In the genomic region with DNA sequence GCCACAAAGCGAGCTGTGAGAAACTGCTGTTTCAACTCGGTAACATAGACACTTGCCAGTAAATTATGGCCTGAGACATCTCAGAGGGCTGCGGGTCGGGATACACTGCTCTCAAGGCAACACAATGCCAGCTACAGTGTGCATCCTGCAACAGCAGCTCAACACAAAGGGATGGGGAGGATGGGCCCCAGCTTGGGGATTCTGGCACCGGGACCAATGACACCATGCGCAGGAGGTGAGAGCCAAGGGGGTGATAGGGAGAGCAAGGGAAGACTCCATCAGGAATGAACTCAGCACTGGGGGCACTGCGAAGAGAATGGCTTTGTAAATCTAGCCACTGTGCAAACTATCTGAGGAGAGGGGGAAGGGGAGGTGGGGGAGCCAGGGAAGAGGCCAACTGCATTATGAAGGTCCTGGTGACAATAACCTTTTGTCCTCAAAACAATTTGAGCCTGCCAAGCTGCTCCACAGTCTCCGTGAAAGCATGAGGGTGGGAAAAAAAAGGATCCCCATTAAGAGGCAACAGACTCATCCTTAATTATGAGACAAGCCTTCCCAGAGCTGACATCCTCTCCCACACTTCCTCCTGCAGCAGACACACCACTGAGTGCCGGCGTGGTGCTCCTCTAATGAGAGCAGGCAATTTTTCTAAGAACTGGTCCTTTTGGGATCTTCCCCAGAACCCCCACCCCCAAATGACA, we compare ENCODE assay signal across 19 cellular contexts.
DNase-seq lines count a peak whose midpoint lies in the region; ATAC-seq and TF ChIP-seq lines count a peak whose summit lies in the region.
"Had no signal": no experiment of that assay in that cellular context is flagged by ENCODE, and none has a peak within 500 bp of the region (broad histone marks: within the 10 kb centered on the region; RNA-seq: fewer than 3 reads in every experiment).

No MANE protein-coding gene starts in this region.

- no peak for ATAC-seq in stimulated activated naive CD8-positive, alpha-beta T cell treated with anti-CD3 and anti-CD28 coated beads, Interleukin-15, Interleukin-2, amounts not matched to agents 100 U/mL and 50 U/mL, for 24 hours
- ATAC-seq in GM18502 (IDR thresholded peaks at IDR 0.05; ENCODE audit: poor library complexity, unreplicated experiment) = no peak
- ATAC-seq: activated T-cell treated with anti-CD3 and anti-CD28 coated beads, Interleukin-2, amount 50 U/mL, for 4 hours; esophagus mucosa had no signal

- peak overlapping the region; percentile 37 for H3K27ac Mint-ChIP-seq in endodermal cell

- no peak overlapping the region for H3K56ac ChIP-seq in mesendoderm (ENCODE audit: low read length)

- peak overlapping the region; percentile 8 for H4K5ac ChIP-seq in mesendoderm (ENCODE audit: low read length)

- H3K4me3 Mint-ChIP-seq in endodermal cell = no peak overlapping the region
- H3K4me3 Mint-ChIP-seq: activated T-cell treated with anti-CD3 and anti-CD28 coated beads, Interleukin-2, amount 50 U/mL, for 4 hours; CD14-positive monocyte had no signal

- peak overlapping the region; percentile 64 for H2BK5ac ChIP-seq in mesendoderm (ENCODE audit: low read length)

- H3K9me3 ChIP-seq in endodermal cell (ENCODE audit: control insufficient read depth, low read length) (no peaks in the 10 kb centered on the region), subcutaneous abdominal adipose tissue (ENCODE audit: control insufficient read depth in 5 of 5, low read length in 5 of 5) (no peaks in the 10 kb centered on the region), A673 (ENCODE audit: low read depth, low read length, poor library complexity, severe bottlenecking) (no peaks in the 10 kb centered on the region)
- H3K9me3 ChIP-seq: adrenal gland, pancreas, transverse colon had no signal

- POLR2A ChIA-PET in A673 (lab: Charles Lee; ENCODE audit: low non-redundant PET) = interaction anchor here (0.6 kb wide), 1 partner anchor 336 kb away, joined by 3 read pairs; no protein-coding TSS in a partner anchor

- H2BK120ac ChIP-seq in mesendoderm (ENCODE audit: low read depth, low read length) = no peak overlapping the region

- no peak overlapping the region for H3K4me3 ChIP-seq in endodermal cell (ENCODE audit: low read length)
- H3K4me3 ChIP-seq in mesendoderm (ENCODE audit: low read length) = no peak overlapping the region
- H3K4me3 ChIP-seq in subcutaneous abdominal adipose tissue (ENCODE audit: low read depth in 1 of 5, low read length in 5 of 5) = no peak overlapping the region
- no peak overlapping the region for H3K4me3 ChIP-seq in A673 (ENCODE audit: low read depth, low read length, poor library complexity, severe bottlenecking)
- H3K4me3 ChIP-seq: adrenal gland, coronary artery, lung, pancreas, transverse colon had no signal

- H3K27me3 ChIP-seq in endodermal cell (ENCODE audit: control insufficient read depth, insufficient read depth, low read length, poor library complexity, severe bottlenecking) = no peaks in the 10 kb centered on the region
- H3K27me3 ChIP-seq in mesendoderm (ENCODE audit: insufficient read depth, low read length, poor library complexity) = no peaks in the 10 kb centered on the region
- H3K27me3 ChIP-seq in subcutaneous abdominal adipose tissue (ENCODE audit: control insufficient read depth in 5 of 5, insufficient read depth in 4 of 5, low read length in 5 of 5) = no peaks in the 10 kb centered on the region
- no peaks in the 10 kb centered on the region for H3K27me3 ChIP-seq in A673 (replicated peaks; ENCODE audit: insufficient read depth, low read depth, low read length, poor library complexity)
- H3K27me3 ChIP-seq: adrenal gland, pancreas, transverse colon had no signal

- H3K79me1 ChIP-seq in mesendoderm (ENCODE audit: low read length) = no peaks in the 10 kb centered on the region

- H2BK15ac ChIP-seq in mesendoderm (replicated peaks; ENCODE audit: low read depth) = no peak overlapping the region

- H3K18ac ChIP-seq in mesendoderm (ENCODE audit: low read length) = peak overlapping the region; percentile 10

- H3K4ac ChIP-seq in mesendoderm (ENCODE audit: low read depth, low read length) = no peak overlapping the region

- WGBS in endodermal cell (ENCODE audit: insufficient coverage in 1 of 2, insufficient read length in 1 of 2), 2 experiments = 69 to 85% methylated on average over 7 to 10 of the region's 10 CpGs
- no CpG with 5 or more reads among the region's 10 CpGs for WGBS in mesendoderm (ENCODE audit: extremely low coverage, insufficient coverage, low lambda C conversion rate)

- H3K23ac ChIP-seq in mesendoderm (ENCODE audit: low read length) = no peak overlapping the region

- H3K4me1 ChIP-seq in endodermal cell (ENCODE audit: control insufficient read depth, insufficient read depth, low read length) (peaks cover 3% of the 10 kb centered on the region), mesendoderm (ENCODE audit: control insufficient read depth, low read depth, low read length) (peaks cover 9% of the 10 kb centered on the region), subcutaneous abdominal adipose tissue (ENCODE audit: control insufficient read depth in 5 of 5, insufficient read depth in 5 of 5, low read length in 5 of 5) (peaks cover 9 to 25% (median 17%) of the 10 kb centered on the region in 5 donors), A673 (ENCODE audit: insufficient read depth, low read length, poor library complexity, severe bottlenecking) (peaks cover 3% of the 10 kb centered on the region)
- H3K4me1 ChIP-seq: pancreas had no signal

- H3K4me1 Mint-ChIP-seq in endodermal cell = peaks cover 43% of the 10 kb centered on the region

- no peak overlapping the region for H3K4me2 ChIP-seq in mesendoderm (ENCODE audit: low read length)

- no peak overlapping the region for H4K8ac ChIP-seq in mesendoderm (ENCODE audit: low read depth, low read length)

- TF ChIP-seq CTCF in endodermal cell (conservative IDR thresholded peaks at IDR 0.05) = no peak
- TF ChIP-seq CTCF in A673 (conservative IDR thresholded peaks at IDR 0.05; ENCODE audit: low read depth, low read length) = no peak

- intact Hi-C loops in A673 (cut with micrococcal nuclease; ENCODE audit: unreplicated experiment) = no loop called here

- H3K9ac ChIP-seq in endodermal cell (ENCODE audit: extremely low read depth, low read length, poor library complexity, severe bottlenecking) (no peak overlapping the region), mesendoderm (ENCODE audit: low read length) (no peak overlapping the region), subcutaneous abdominal adipose tissue (ENCODE audit: low read length in 5 of 5) (no peak overlapping the region)

- H3K27ac ChIP-seq in endodermal cell (ENCODE audit: low read depth, low read length) (peak overlapping the region; percentile 94), mesendoderm (ENCODE audit: low read depth, low read length) (peak overlapping the region; percentile 20), subcutaneous abdominal adipose tissue (ENCODE audit: low read depth, low read length) (peak overlapping the region; percentile 73), A673 (ENCODE audit: low read depth, low read length, poor library complexity, severe bottlenecking) (no peak overlapping the region)
- H3K27ac ChIP-seq: pancreas, transverse colon had no signal

- DNase-seq in endodermal cell (no peak), mesendoderm (no peak), A673 (ENCODE audit: low spot score) (no peak), NK-92 (lab: John Stamatoyannopoulos, UW; ENCODE audit: unreplicated experiment) (no peak)
- no peak for DNase-seq in stimulated activated naive CD8-positive, alpha-beta T cell treated with anti-CD3 and anti-CD28 coated beads, Interleukin-15, Interleukin-2, amounts not matched to agents 100 U/mL and 50 U/mL, for 24 hours
- DNase-seq: activated CD4-positive, alpha-beta T cell treated with anti-CD3 and anti-CD28 coated beads, Interleukin-2, amount 50 U/mL, for 1 hour; activated T-cell treated with anti-CD3 and anti-CD28 coated beads, Interleukin-2, amount 50 U/mL, for 4 hours; Karpas-422; pancreas; T1000; transverse colon had no signal

- H3K36me3 Mint-ChIP-seq in endodermal cell (ENCODE audit: low read depth) = peaks cover 33% of the 10 kb centered on the region

- H3K9me3 Mint-ChIP-seq in endodermal cell = no peaks in the 10 kb centered on the region
- H3K9me3 Mint-ChIP-seq: activated T-cell treated with anti-CD3 and anti-CD28 coated beads, Interleukin-2, amount 50 U/mL, for 4 hours; CD14-positive monocyte had no signal

- peak overlapping the region; percentile 3 for H2AK5ac ChIP-seq in mesendoderm (ENCODE audit: low read length)

- H3K79me2 ChIP-seq in mesendoderm (ENCODE audit: control insufficient read depth, insufficient read depth, low read length) = no peaks in the 10 kb centered on the region

- no peaks in the 10 kb centered on the region for H3K36me3 ChIP-seq in endodermal cell (ENCODE audit: control insufficient read depth, insufficient read depth, low read length)
- no peaks in the 10 kb centered on the region for H3K36me3 ChIP-seq in mesendoderm (ENCODE audit: control insufficient read depth, insufficient read depth, low read length)
- H3K36me3 ChIP-seq in subcutaneous abdominal adipose tissue (ENCODE audit: control insufficient read depth in 5 of 5, insufficient read depth in 5 of 5, low read length in 5 of 5) = no peaks in the 10 kb centered on the region
- no peaks in the 10 kb centered on the region for H3K36me3 ChIP-seq in A673 (ENCODE audit: insufficient read depth, low read length, poor library complexity, severe bottlenecking)
- H3K36me3 ChIP-seq: adrenal gland, pancreas, transverse colon had no signal

- CTCF ChIA-PET in A673 (lab: Charles Lee) = no interaction called here

- H3K27me3 Mint-ChIP-seq in endodermal cell (ENCODE audit: insufficient read depth) = no peaks in the 10 kb centered on the region

- BruUV-seq in A673 (replicated peaks; lab: Mats Ljungman, UMichigan) = no TSS peak

TF ChIP-seq in PFSK-1, 5 proteins besides CTCF, POLR2A, EP300 and RAD21 (continues in another document):
- peak; percentile 39 for TF ChIP-seq FOXP2 (optimal IDR thresholded peaks at IDR 0.05; ENCODE audit: borderline replicate concordance, extremely low read depth, extremely low read length, insufficient read depth)
- no peak for TF ChIP-seq SIN3A (IDR thresholded peaks at IDR 0.05; ENCODE audit: borderline replicate concordance, insufficient read depth, low read length)
- no peak for TF ChIP-seq POLR2AphosphoS5 (IDR thresholded peaks at IDR 0.05; ENCODE audit: low read depth, low read length)
- TF ChIP-seq TAF1 (IDR thresholded peaks at IDR 0.05; ENCODE audit: borderline replicate concordance, insufficient read depth, low read length) = no peak
